21 cellular contexts compared by ENCODE assay signal in the genomic region with DNA sequence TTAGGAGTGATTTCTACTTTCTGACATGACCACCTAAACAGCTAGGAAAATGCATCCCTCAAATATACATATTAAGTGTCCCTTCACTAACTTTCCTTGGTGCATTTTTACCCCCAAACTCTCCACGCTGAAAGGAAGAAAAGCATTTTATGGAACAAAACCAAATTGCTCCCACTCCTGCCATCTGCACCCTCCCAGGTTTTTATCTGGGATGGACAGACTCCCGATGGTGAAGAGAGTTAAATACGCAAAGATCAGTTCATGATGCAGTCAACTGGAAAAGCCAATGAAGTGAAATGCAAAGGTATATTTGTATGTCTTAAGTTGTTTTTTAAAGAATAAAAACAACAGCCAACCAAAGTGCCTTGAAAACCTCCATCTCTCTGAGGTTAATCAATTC. TPM values are rescaled to one million over a fixed set of nuclear protein-coding genes. Genes with fewer than 3 reads are reported as not detected.
DNase-seq lines count a peak whose midpoint lies in the region; ATAC-seq and TF ChIP-seq lines count a peak whose summit lies in the region.
"Had no signal": no experiment of that assay in that cellular context is flagged by ENCODE, and none has a peak within 500 bp of the region (broad histone marks: within the 10 kb centered on the region; RNA-seq: fewer than 3 reads in every experiment).

No MANE protein-coding gene starts in this region.

- H3K4me1 Mint-ChIP-seq in activated T-cell treated with anti-CD3 and anti-CD28 coated beads, Interleukin-2, amount 50 U/mL, for 4 hours (ENCODE audit: low read depth): peaks cover 54% of the 10 kb centered on the region
- H3K4me1 Mint-ChIP-seq in WTC11 (peaks cover 30% of the 10 kb centered on the region), immature natural killer cell (peaks cover 21 to 38% of the 10 kb centered on the region in 2 donors)
- peaks cover 70% of the 10 kb centered on the region for H3K4me1 Mint-ChIP-seq in stimulated activated naive CD8-positive, alpha-beta T cell treated with anti-CD3 and anti-CD28 coated beads, Interleukin-15, amount 100 ng/mL, for 72 hours

- POLR2A ChIA-PET in WTC11 (lab: Charles Lee): no interaction called here

- no peaks in the 10 kb centered on the region for H3K36me3 Mint-ChIP-seq in activated T-cell treated with anti-CD3 and anti-CD28 coated beads, Interleukin-2, amount 50 U/mL, for 4 hours (ENCODE audit: insufficient read depth)
- H3K36me3 Mint-ChIP-seq in WTC11 (no peaks in the 10 kb centered on the region), immature natural killer cell (no peaks in the 10 kb centered on the region)

- H3K4me3 Mint-ChIP-seq in activated T-cell treated with anti-CD3 and anti-CD28 coated beads, Interleukin-2, amount 50 U/mL, for 4 hours: peak overlapping the region; percentile 47
- H3K4me3 Mint-ChIP-seq in WTC11: peak overlapping the region; percentile 36; the same call in 1 of the 2 replicates
- H3K4me3 Mint-ChIP-seq in immature natural killer cell: peak overlapping the region in 3 of 5 donors; percentile 9 to 50 (median 41)
- peak overlapping the region; percentile 44 to 93 for H3K4me3 Mint-ChIP-seq in stimulated activated naive CD8-positive, alpha-beta T cell treated with anti-CD3 and anti-CD28 coated beads, Interleukin-15, amount 100 ng/mL, for 72 hours

- ATAC-seq in activated T-cell treated with anti-CD3 and anti-CD28 coated beads, Interleukin-2, amount 50 U/mL, for 4 hours: no peak
- no peak for ATAC-seq in WTC11
- ATAC-seq in stimulated activated naive CD8-positive, alpha-beta T cell treated with anti-CD3 and anti-CD28 coated beads, Interleukin-15, amount 100 ng/mL, for 72 hours: no peak
- no peak for ATAC-seq in GM18498 (IDR thresholded peaks at IDR 0.05; ENCODE audit: unreplicated experiment)
- ATAC-seq in HG02610 (IDR thresholded peaks at IDR 0.05; ENCODE audit: unreplicated experiment): no peak
- ATAC-seq: body of pancreas, esophagus mucosa, right cardiac atrium had no signal

- no peaks in the 10 kb centered on the region for H3K27me3 Mint-ChIP-seq in activated T-cell treated with anti-CD3 and anti-CD28 coated beads, Interleukin-2, amount 50 U/mL, for 4 hours (ENCODE audit: low read depth)
- H3K27me3 Mint-ChIP-seq in WTC11 (ENCODE audit: low read depth) (no peaks in the 10 kb centered on the region), immature natural killer cell (ENCODE audit: low read depth in 3 of 3) (peaks cover 4 to 11% (median 8%) of the 10 kb centered on the region in 3 donors)
- no peaks in the 10 kb centered on the region for H3K27me3 Mint-ChIP-seq in stimulated activated naive CD8-positive, alpha-beta T cell treated with anti-CD3 and anti-CD28 coated beads, Interleukin-15, amount 100 ng/mL, for 72 hours

- no peak for DNase-seq in activated T-cell treated with anti-CD3 and anti-CD28 coated beads, Interleukin-2, amount 50 U/mL, for 4 hours
- no peak for DNase-seq in activated T-cell treated with anti-CD3 and anti-CD28 coated beads, Interleukin-2, amount 50 U/mL, for 48 hours
- DNase-seq in WTC11 (ENCODE audit: low spot score) (no peak), immature natural killer cell (no peak), globus pallidus (ENCODE audit: low spot score) (no peak)
- DNase-seq in stimulated activated naive CD8-positive, alpha-beta T cell treated with anti-CD3 and anti-CD28 coated beads, Interleukin-15, amount 100 ng/mL, for 72 hours: no peak
- DNase-seq: ACHN; activated CD4-positive, alpha-beta T cell treated with anti-CD3 and anti-CD28 coated beads, Interleukin-2, amount 50 U/mL, for 1 hour; body of pancreas; effector memory CD4-positive, alpha-beta T cell; EL; Kasumi-1; NCI-H1048; NCI-H2029; NCI-H226; right cardiac atrium; SHP77; upper lobe of left lung had no signal

- H3K9me3 Mint-ChIP-seq in activated T-cell treated with anti-CD3 and anti-CD28 coated beads, Interleukin-2, amount 50 U/mL, for 4 hours: no peaks in the 10 kb centered on the region
- H3K9me3 Mint-ChIP-seq in WTC11 (no peaks in the 10 kb centered on the region), immature natural killer cell (no peaks in the 10 kb centered on the region)
- no peaks in the 10 kb centered on the region for H3K9me3 Mint-ChIP-seq in stimulated activated naive CD8-positive, alpha-beta T cell treated with anti-CD3 and anti-CD28 coated beads, Interleukin-15, amount 100 ng/mL, for 72 hours

- H3K27ac Mint-ChIP-seq in WTC11: no peak overlapping the region; the same call in 1 of the 2 replicates
- H3K27ac Mint-ChIP-seq in immature natural killer cell: peak overlapping the region in 1 of 6 donors; percentile 53
- H3K27ac Mint-ChIP-seq in stimulated activated naive CD8-positive, alpha-beta T cell treated with anti-CD3 and anti-CD28 coated beads, Interleukin-15, amount 100 ng/mL, for 72 hours: no peak overlapping the region

- CTCF ChIA-PET in WTC11 (lab: Charles Lee): no interaction called here

- TF ChIP-seq CTCF in WTC11 (IDR thresholded peaks at IDR 0.05): no peak

TF ChIP-seq in WTC11, 78 proteins besides CTCF, POLR2A, EP300 and RAD21:
- TF ChIP-seq ZNF423 (CRISPR knock-in tag; IDR thresholded peaks at IDR 0.05): no peak
- TF ChIP-seq ZNF671 (CRISPR knock-in tag; IDR thresholded peaks at IDR 0.05): no peak
- TF ChIP-seq ZNF263 (CRISPR knock-in tag; IDR thresholded peaks at IDR 0.05; ENCODE audit: low read depth): no peak
- TF ChIP-seq, protein P1, sequence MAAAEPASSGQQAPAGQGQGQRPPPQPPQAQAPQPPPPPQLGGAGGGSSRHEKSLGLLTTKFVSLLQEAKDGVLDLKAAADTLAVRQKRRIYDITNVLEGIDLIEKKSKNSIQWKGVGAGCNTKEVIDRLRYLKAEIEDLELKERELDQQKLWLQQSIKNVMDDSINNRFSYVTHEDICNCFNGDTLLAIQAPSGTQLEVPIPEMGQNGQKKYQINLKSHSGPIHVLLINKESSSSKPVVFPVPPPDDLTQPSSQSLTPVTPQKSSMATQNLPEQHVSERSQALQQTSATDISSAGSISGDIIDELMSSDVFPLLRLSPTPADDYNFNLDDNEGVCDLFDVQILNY (CRISPR knock-in tag; IDR thresholded peaks at IDR 0.05): no peak
- TF ChIP-seq, protein P2, sequence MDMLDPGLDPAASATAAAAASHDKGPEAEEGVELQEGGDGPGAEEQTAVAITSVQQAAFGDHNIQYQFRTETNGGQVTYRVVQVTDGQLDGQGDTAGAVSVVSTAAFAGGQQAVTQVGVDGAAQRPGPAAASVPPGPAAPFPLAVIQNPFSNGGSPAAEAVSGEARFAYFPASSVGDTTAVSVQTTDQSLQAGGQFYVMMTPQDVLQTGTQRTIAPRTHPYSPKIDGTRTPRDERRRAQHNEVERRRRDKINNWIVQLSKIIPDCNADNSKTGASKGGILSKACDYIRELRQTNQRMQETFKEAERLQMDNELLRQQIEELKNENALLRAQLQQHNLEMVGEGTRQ (CRISPR knock-in tag; IDR thresholded peaks at IDR 0.05): no peak
- TF ChIP-seq GABPB1 (CRISPR knock-in tag; IDR thresholded peaks at IDR 0.05): no peak
- TF ChIP-seq ZNF219 (CRISPR knock-in tag; IDR thresholded peaks at IDR 0.05; ENCODE audit: borderline replicate concordance): no peak
- TF ChIP-seq ELF4 (CRISPR knock-in tag; IDR thresholded peaks at IDR 0.05; ENCODE audit: low read depth): no peak

RNA-seq across cellular contexts. Expression of gene DSTYK, which starts 2.7 kb away (rescaled TPM):
- total RNA-seq in activated T-cell treated with anti-CD3 and anti-CD28 coated beads, Interleukin-2, amount 50 U/mL, for 4 hours: 10 to 100 TPM; 13.8 to 15.9 (median 15.0) TPM
- 10.3 to 11.6 TPM (median 11.0 TPM) in 3 replicates for total RNA-seq in WTC11 (2021)
- 1 to 10 TPM; 2.9 to 8.3 (median 3.6) TPM for polyA plus RNA-seq in immature natural killer cell

RNA-seq across cellular contexts. Expression of gene TMCC2, which starts 18.9 kb away (rescaled TPM):
- total RNA-seq in activated T-cell treated with anti-CD3 and anti-CD28 coated beads, Interleukin-2, amount 50 U/mL, for 4 hours: 10 to 100 TPM in 2 of 3 donors, 1 to 10 TPM in 1; 7.8 to 13.6 (median 11.5) TPM
- 9.5 to 11.2 TPM (median 11.2 TPM) in 3 replicates for total RNA-seq in WTC11 (2021)
- 1 to 10 TPM in 1 of 3 donors, under 1 TPM in 1, not detected in 1; 0.50 to 1.1 TPM for polyA plus RNA-seq in immature natural killer cell
